ENCODE assay signal across 19 cellular contexts in the genomic region with DNA sequence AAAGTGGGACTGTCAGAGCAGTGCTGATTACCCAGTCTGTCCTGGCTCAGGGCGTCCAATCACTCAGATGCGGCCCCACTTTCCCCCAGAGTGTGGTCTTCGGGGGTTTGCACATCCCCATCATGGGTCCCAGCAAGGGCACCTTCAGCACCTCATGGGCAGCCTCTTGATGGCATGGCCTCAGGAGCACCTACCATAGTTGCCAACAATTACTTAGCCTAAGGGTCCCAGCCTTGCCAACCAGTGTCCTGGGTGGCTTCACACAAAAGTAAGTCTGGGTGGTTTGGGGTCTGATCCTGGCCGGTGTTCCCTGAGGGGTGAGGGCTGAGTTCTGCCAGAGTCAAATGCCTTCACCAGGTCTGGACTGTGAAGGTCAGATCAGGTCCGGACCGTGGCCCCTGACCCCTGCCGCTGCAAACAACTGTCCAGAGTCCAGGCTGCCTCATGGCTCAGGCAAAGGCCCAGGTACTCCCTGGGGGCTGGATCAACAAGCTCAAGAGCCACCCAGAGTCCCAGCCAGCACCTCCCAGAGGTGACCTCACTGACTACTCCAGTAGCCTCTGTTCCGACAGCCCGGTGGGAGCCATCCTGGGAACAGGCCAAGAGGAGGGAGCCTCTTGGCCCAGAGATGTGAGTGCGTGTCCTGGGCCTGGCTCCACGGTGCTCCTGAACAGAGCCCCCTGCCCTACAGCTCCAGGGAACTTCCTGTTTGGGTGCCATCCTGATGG. TPM values are rescaled to one million over a fixed set of nuclear protein-coding genes. Genes with fewer than 3 reads are reported as not detected.
A peak's percentile ranks its signal among the peaks of the same experiment; 100 is the strongest.
DNase-seq lines count a peak whose midpoint lies in the region; ATAC-seq and TF ChIP-seq lines count a peak whose summit lies in the region.
"Had no signal": no experiment of that assay in that cellular context is flagged by ENCODE, and none has a peak within 500 bp of the region (broad histone marks: within the 10 kb centered on the region; RNA-seq: fewer than 3 reads in every experiment).

No MANE protein-coding gene starts in this region.

- no peak overlapping the region for H3K4me3 ChIP-seq in liver (ENCODE audit: low read depth in 1 of 3, low read length in 3 of 3)

- 57% methylated on average over 11 of the region's 11 CpGs for WGBS in liver

- ATAC-seq in WTC11 = no peak
- peak; percentile 39 for ATAC-seq in stimulated activated memory B cell treated with anti-CD40 and anti-IgM and Interleukin-4, amounts not matched to agents 10 μg/mL and 1 μg/mL and 100 μg/mL, for 72 hours
- ATAC-seq: HCT116, PC-3 had no signal

- H3K36me3 Mint-ChIP-seq in WTC11 = no peaks in the 10 kb centered on the region
- H3K36me3 Mint-ChIP-seq in stimulated activated memory B cell treated with anti-CD40 and anti-IgM and Interleukin-4, amounts not matched to agents 10 μg/mL and 1 μg/mL and 100 μg/mL, for 72 hours = no peaks in the 10 kb centered on the region
- H3K36me3 Mint-ChIP-seq: CD4-positive, alpha-beta memory T cell had no signal

- H3K4me1 Mint-ChIP-seq in WTC11 = peaks cover 13% of the 10 kb centered on the region
- H3K4me1 Mint-ChIP-seq in stimulated activated memory B cell treated with anti-CD40 and anti-IgM and Interleukin-4, amounts not matched to agents 10 μg/mL and 1 μg/mL and 100 μg/mL, for 72 hours = peaks cover 6% of the 10 kb centered on the region

- peak in 1 of 2 donors; percentile 50 for TF ChIP-seq RAD21 in liver (IDR thresholded peaks at IDR 0.05)

- in situ Hi-C loops in ACHN (cut with HindIII; ENCODE audit: low pct_ligation_motif_present, low pct_unique_long_range_greater_than_20kb, low sequenced_read_pairs) = no loop called here

- DNase-seq in HuH-7.5 (ENCODE audit: low spot score) = peak; percentile 55
- no peak for DNase-seq in WTC11 (ENCODE audit: low spot score)
- DNase-seq in GM10248 (ENCODE audit: extremely low spot score) = no peak
- DNase-seq in NCI-H187 (lab: John Stamatoyannopoulos, UW) = no peak
- no peak for DNase-seq in ACHN
- DNase-seq: DMS79, Karpas-422, MM.1S, NCI-H1105, NCI-H187 treated with DMSO at 0.1 percent for 48 hours, NCI-H446 treated with DMSO at 0.1 percent for 48 hours, NCI-H748 treated with DMSO at 0.1 percent for 48 hours, PC-3, SHP77 had no signal

- H3K27me3 Mint-ChIP-seq in WTC11 (ENCODE audit: low read depth) = peaks cover 14% of the 10 kb centered on the region
- H3K27me3 Mint-ChIP-seq in stimulated activated memory B cell treated with anti-CD40 and anti-IgM and Interleukin-4, amounts not matched to agents 10 μg/mL and 1 μg/mL and 100 μg/mL, for 72 hours = peaks cover 38% of the 10 kb centered on the region

- H3K27ac ChIP-seq in liver (ENCODE audit: low read depth in 1 of 2, low read length in 2 of 2) = peak overlapping the region; percentile 55 to 69

- H3K27ac Mint-ChIP-seq in WTC11 = no peak overlapping the region
- no peak overlapping the region for H3K27ac Mint-ChIP-seq in stimulated activated memory B cell treated with anti-CD40 and anti-IgM and Interleukin-4, amounts not matched to agents 10 μg/mL and 1 μg/mL and 100 μg/mL, for 72 hours
- H3K27ac Mint-ChIP-seq: B cell; CD4-positive, alpha-beta memory T cell had no signal

- POLR2A ChIA-PET in WTC11 (lab: Charles Lee) = no interaction called here
- POLR2A ChIA-PET in GM10248 (lab: Yijun Ruan, JAX) = interaction anchor here (0.5 kb wide), 1 partner anchor 18 kb away, joined by 3 read pairs; no protein-coding TSS in a partner anchor

- no peak overlapping the region for H3K9ac ChIP-seq in liver (ENCODE audit: low read depth in 1 of 2, low read length in 2 of 2)

- no peaks in the 10 kb centered on the region for H3K9me3 ChIP-seq in liver (ENCODE audit: control insufficient read depth in 4 of 4, low read length in 3 of 4)

- peaks cover 4 to 14% (median 10%) of the 10 kb centered on the region in 4 donors for H3K4me1 ChIP-seq in liver (ENCODE audit: control insufficient read depth in 4 of 4, insufficient read depth in 4 of 4, low read length in 3 of 4)

- no peaks in the 10 kb centered on the region for H3K9me3 Mint-ChIP-seq in WTC11
- H3K9me3 Mint-ChIP-seq in stimulated activated memory B cell treated with anti-CD40 and anti-IgM and Interleukin-4, amounts not matched to agents 10 μg/mL and 1 μg/mL and 100 μg/mL, for 72 hours = no peaks in the 10 kb centered on the region
- H3K9me3 Mint-ChIP-seq: CD4-positive, alpha-beta memory T cell had no signal

- H3K27me3 ChIP-seq in liver (ENCODE audit: control insufficient read depth in 4 of 4, insufficient read depth in 4 of 4, low read length in 3 of 4) = no peaks in the 10 kb centered on the region

- H3K36me3 ChIP-seq in liver (ENCODE audit: control insufficient read depth in 4 of 4, insufficient read depth in 3 of 4, low read depth in 1 of 4, low read length in 3 of 4) = no peaks in the 10 kb centered on the region

- no peak overlapping the region for H3K4me3 Mint-ChIP-seq in WTC11
- H3K4me3 Mint-ChIP-seq in stimulated activated memory B cell treated with anti-CD40 and anti-IgM and Interleukin-4, amounts not matched to agents 10 μg/mL and 1 μg/mL and 100 μg/mL, for 72 hours = no peak overlapping the region
- H3K4me3 Mint-ChIP-seq: B cell; CD4-positive, alpha-beta memory T cell had no signal

- TF ChIP-seq CTCF in WTC11 (IDR thresholded peaks at IDR 0.05) (no peak), liver (IDR thresholded peaks at IDR 0.05; ENCODE audit: low read depth, low read length, missing input control) (no peak), GM10248 (IDR thresholded peaks at IDR 0.05; ENCODE audit: control extremely low read depth, extremely low read depth, low read depth, missing control alignments) (no peak)

- CTCF ChIA-PET in WTC11 (lab: Charles Lee) (interaction anchor here (0.5 to 4.2 kb wide), 7 partner anchors 10 to 31 kb away, joined by 4 to 68 read pairs (median 12); partner anchors contain the start of genes AVPI1 and ZFYVE27), GM10248 (lab: Yijun Ruan, JAX) (interaction anchor here (0.9 to 15.3 kb wide), 5 partner anchors 10 to 30 kb away, joined by 3 to 552 read pairs (median 21); partner anchors contain the start of genes AVPI1, MARVELD1 and ZFYVE27)

TF ChIP-seq in WTC11, 78 proteins besides CTCF, POLR2A, EP300 and RAD21:
- TF ChIP-seq GABPB1 (CRISPR knock-in tag; IDR thresholded peaks at IDR 0.05) = peak; percentile 26; the same call in 1 of the 2 replicates
- no peak for TF ChIP-seq MLX (CRISPR knock-in tag; IDR thresholded peaks at IDR 0.05)
TF ChIP-seq in WTC11: peak in this region for 1.

TF ChIP-seq in liver, 16 proteins besides CTCF, POLR2A, EP300 and RAD21 (continues in another document):
- TF ChIP-seq YY1 (IDR thresholded peaks at IDR 0.05) = peak; percentile 43
- TF ChIP-seq SP1 (IDR thresholded peaks at IDR 0.05) = peak; percentile 92
- peak; percentile 98 for TF ChIP-seq HNF4G (IDR thresholded peaks at IDR 0.05)
- TF ChIP-seq JUND (IDR thresholded peaks at IDR 0.05) = peak; percentile 50 to 60
- peak; percentile 99 to 100 for TF ChIP-seq HNF4A (conservative IDR thresholded peaks at IDR 0.05)
- TF ChIP-seq REST (IDR thresholded peaks at IDR 0.05) = peak; percentile 55
- TF ChIP-seq EGR1 (IDR thresholded peaks at IDR 0.05; ENCODE audit: low read depth in 2 of 2) = peak in 1 of 2 donors; percentile 50
- peak; percentile 75 for TF ChIP-seq FOXA2 (IDR thresholded peaks at IDR 0.05)
- peak; percentile 40 for TF ChIP-seq ZBTB33 (IDR thresholded peaks at IDR 0.05)
- TF ChIP-seq GABPA (IDR thresholded peaks at IDR 0.05 in 1 of 2, conservative IDR thresholded peaks at IDR 0.05 in 1 of 2) = no peak
- TF ChIP-seq RXRA (IDR thresholded peaks at IDR 0.05) = peak; percentile 94 to 97

RNA-seq across cellular contexts. Expression of gene MARVELD1, which starts 6.2 kb away (rescaled TPM):
- total RNA-seq in WTC11 (2021) (36.8 to 37.7 TPM (median 36.9 TPM) in 3 replicates), liver (1 to 10 TPM; 2.3 to 3.3 TPM)
- 1 to 10 TPM in 1 of 2 donors, under 1 TPM in 1; 0.72 to 3.3 TPM for polyA plus RNA-seq in liver

RNA-seq across cellular contexts. Expression of gene AVPI1, which starts 20.3 kb away (rescaled TPM):
- 8.1 to 9.8 TPM (median 9.0 TPM) in 3 replicates for total RNA-seq in WTC11 (2021)
- total RNA-seq in liver = 1 to 10 TPM; 6.6 to 7.8 TPM
- 10 to 100 TPM; 16.0 to 22.1 TPM for polyA plus RNA-seq in liver

RNA-seq across cellular contexts. Expression of gene ZFYVE27, which starts 29.6 kb away (rescaled TPM):
- total RNA-seq in WTC11 (2021) (23.2 to 26.9 TPM (median 26.0 TPM) in 3 replicates), liver (10 to 100 TPM; 14.6 to 25.9 TPM)
- polyA plus RNA-seq in liver = 10 to 100 TPM; 10.2 to 11.6 TPM
